ENCODE assay signal across 30 cellular contexts in the genomic region with DNA sequence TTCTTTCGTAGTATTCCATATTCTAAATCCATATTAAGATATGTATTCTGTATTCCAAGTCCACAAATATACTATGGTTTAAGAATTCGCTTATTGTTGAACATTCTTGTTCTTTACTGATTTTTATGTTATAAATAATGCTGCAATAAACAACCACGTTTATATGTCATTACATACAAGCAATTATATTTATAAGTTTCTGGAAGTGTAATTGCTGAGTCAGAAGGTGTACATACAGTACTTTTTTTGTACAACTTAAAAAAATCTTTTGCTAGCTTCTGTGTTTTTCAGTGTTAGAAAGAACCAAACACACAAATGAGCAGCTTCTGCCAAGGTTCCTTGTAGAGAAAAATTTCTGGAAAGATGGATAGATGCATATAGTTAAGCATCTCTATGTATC. TPM values are rescaled to one million over a fixed set of nuclear protein-coding genes. Genes with fewer than 3 reads are reported as not detected.
A peak's percentile ranks its signal among the peaks of the same experiment; 100 is the strongest.
DNase-seq lines count a peak whose midpoint lies in the region; ATAC-seq, FAIRE-seq and TF ChIP-seq lines count a peak whose summit lies in the region.
"Had no signal": no experiment of that assay in that cellular context is flagged by ENCODE, and none has a peak within 500 bp of the region (broad histone marks: within the 10 kb centered on the region; RNA-seq: fewer than 3 reads in every experiment).

No MANE protein-coding gene starts in this region.

- H3K27me3 ChIP-seq in CD4-positive, alpha-beta memory T cell (ENCODE audit: insufficient read depth, low read length): no peaks in the 10 kb centered on the region
- no peaks in the 10 kb centered on the region for H3K27me3 ChIP-seq in K562 (ENCODE audit: control insufficient read depth in 2 of 2, insufficient read depth in 2 of 2, low read length in 2 of 2)
- H3K27me3 ChIP-seq: esophagus squamous epithelium, Peyer's patch, sigmoid colon, suprapubic skin, upper lobe of right lung had no signal

- peaks cover 94% of the 10 kb centered on the region for H3K4me1 Mint-ChIP-seq in activated T-cell treated with anti-CD3 and anti-CD28 coated beads, Interleukin-2, amount 50 U/mL, for 24 hours (ENCODE audit: low read depth)
- peaks cover 72 to 97% (median 83%) of the 10 kb centered on the region in 4 donors for H3K4me1 Mint-ChIP-seq in CD4-positive, alpha-beta memory T cell
- H3K4me1 Mint-ChIP-seq in effector memory CD8-positive, alpha-beta T cell (ENCODE audit: low read depth in 2 of 2): peaks cover 64 to 87% of the 10 kb centered on the region in 2 donors

- intact Hi-C loops in CD4-positive, alpha-beta memory T cell (cut with micrococcal nuclease): loop anchor here (5.0 to 10.0 kb wide), 2 partner anchors 122 to 285 kb away; no protein-coding TSS in a partner anchor
- intact Hi-C loops in K562 (cut with micrococcal nuclease): loop anchor here (5.0 kb wide), 1 partner anchor 35 kb away; no protein-coding TSS in a partner anchor

- peaks cover 61% of the 10 kb centered on the region for H3K36me3 Mint-ChIP-seq in activated T-cell treated with anti-CD3 and anti-CD28 coated beads, Interleukin-2, amount 50 U/mL, for 24 hours (ENCODE audit: low read depth)
- peaks cover 31 to 51% of the 10 kb centered on the region in 2 donors for H3K36me3 Mint-ChIP-seq in CD4-positive, alpha-beta memory T cell
- H3K36me3 Mint-ChIP-seq in effector memory CD8-positive, alpha-beta T cell (ENCODE audit: insufficient read depth): peaks cover 24% of the 10 kb centered on the region

- peak overlapping the region; percentile 20 for H3K27ac Mint-ChIP-seq in activated T-cell treated with anti-CD3 and anti-CD28 coated beads, Interleukin-2, amount 50 U/mL, for 24 hours
- peak overlapping the region in 4 of 7 donors; percentile 42 to 99 (median 51) for H3K27ac Mint-ChIP-seq in CD4-positive, alpha-beta memory T cell
- no peak overlapping the region for H3K27ac Mint-ChIP-seq in effector memory CD8-positive, alpha-beta T cell
- H3K27ac Mint-ChIP-seq: activated T-helper 1 cell treated with anti-CD3 and anti-CD28 coated beads, Interleukin-12 subunit alpha, Interleukin-12 subunit beta, Interleukin-2, Interleukin-4 antibody, amounts not matched to agents 30 ng/mL and 10 ng/mL and 1 ng/mL, durations not matched to agents 14 hours and 24 hours and 36 hours had no signal

- no peaks in the 10 kb centered on the region for H3K9me3 Mint-ChIP-seq in activated T-cell treated with anti-CD3 and anti-CD28 coated beads, Interleukin-2, amount 50 U/mL, for 24 hours
- peaks cover 0 to 4% (median 0%) of the 10 kb centered on the region in 8 donors for H3K9me3 Mint-ChIP-seq in CD4-positive, alpha-beta memory T cell
- no peaks in the 10 kb centered on the region for H3K9me3 Mint-ChIP-seq in effector memory CD8-positive, alpha-beta T cell
- H3K9me3 Mint-ChIP-seq: activated T-helper 1 cell treated with anti-CD3 and anti-CD28 coated beads, Interleukin-12 subunit alpha, Interleukin-12 subunit beta, Interleukin-2, Interleukin-4 antibody, amounts not matched to agents 30 ng/mL and 10 ng/mL and 1 ng/mL, durations not matched to agents 14 hours and 24 hours and 36 hours; stimulated activated memory B cell treated with anti-CD40 and anti-IgM and Interleukin-4, amounts not matched to agents 10 μg/mL and 1 μg/mL and 100 μg/mL, for 72 hours had no signal

- H3K4me3 Mint-ChIP-seq in activated T-cell treated with anti-CD3 and anti-CD28 coated beads, Interleukin-2, amount 50 U/mL, for 24 hours: no peak overlapping the region
- peak overlapping the region in 2 of 8 donors; percentile 36 to 63 for H3K4me3 Mint-ChIP-seq in CD4-positive, alpha-beta memory T cell
- no peak overlapping the region for H3K4me3 Mint-ChIP-seq in effector memory CD8-positive, alpha-beta T cell
- H3K4me3 Mint-ChIP-seq: activated T-helper 1 cell treated with anti-CD3 and anti-CD28 coated beads, Interleukin-12 subunit alpha, Interleukin-12 subunit beta, Interleukin-2, Interleukin-4 antibody, amounts not matched to agents 30 ng/mL and 10 ng/mL and 1 ng/mL, durations not matched to agents 14 hours and 24 hours and 36 hours; stimulated activated memory B cell treated with anti-CD40 and anti-IgM and Interleukin-4, amounts not matched to agents 10 μg/mL and 1 μg/mL and 100 μg/mL, for 72 hours had no signal

- no peak overlapping the region for H3K4me2 ChIP-seq in K562 (ENCODE audit: insufficient read depth, low read length)

- H3K27ac ChIP-seq in CD4-positive, alpha-beta memory T cell (ENCODE audit: low read depth, low read length): peak overlapping the region; percentile 23
- no peak overlapping the region; the same call in 2 of the 3 replicates for H3K27ac ChIP-seq in K562 (ENCODE audit: extremely low read depth, low read depth, low read length)
- H3K27ac ChIP-seq: esophagus squamous epithelium, prostate gland, sigmoid colon, suprapubic skin, upper lobe of right lung had no signal

- FAIRE-seq in K562 (lab: Jason Lieb, UNC): no peak
- FAIRE-seq: endometrium, frontal cortex had no signal

- H3K36me3 ChIP-seq in CD4-positive, alpha-beta memory T cell (ENCODE audit: insufficient read depth, low read length): no peaks in the 10 kb centered on the region
- H3K36me3 ChIP-seq in K562 (ENCODE audit: control insufficient read depth, insufficient read depth, low read length): peaks cover 4% of the 10 kb centered on the region; the same call in 2 of the 3 replicates
- H3K36me3 ChIP-seq: esophagus squamous epithelium, Peyer's patch, prostate gland, sigmoid colon, suprapubic skin, upper lobe of right lung had no signal

- H3K9ac ChIP-seq in K562 (ENCODE audit: insufficient read depth in 1 of 2, low read depth in 2 of 2, low read length in 2 of 2): no peak overlapping the region

- TF ChIP-seq POLR2A in NB4 (IDR thresholded peaks at IDR 0.05; ENCODE audit: extremely low read depth, insufficient read length): no peak
- no peak for TF ChIP-seq POLR2A in K562 (conservative IDR thresholded peaks at IDR 0.05)

- H3K4me3 ChIP-seq in CD4-positive, alpha-beta memory T cell (ENCODE audit: low read length in 2 of 2): no peak overlapping the region
- H3K4me3 ChIP-seq in NB4 (ENCODE audit: low read depth, low read length): peak overlapping the region; percentile 37
- no peak overlapping the region for H3K4me3 ChIP-seq in K562
- H3K4me3 ChIP-seq: esophagus squamous epithelium, Peyer's patch, prostate gland, sigmoid colon, suprapubic skin, upper lobe of right lung had no signal

- TF ChIP-seq CTCF in NB4 (IDR thresholded peaks at IDR 0.05; ENCODE audit: low read depth, low read length): no peak
- no peak for TF ChIP-seq CTCF in K562 (IDR thresholded peaks at IDR 0.05 in 2 of 3, conservative IDR thresholded peaks at IDR 0.05 in 1 of 3; ENCODE audit: insufficient read depth in 2 of 3, low read depth in 1 of 3, low read length in 3 of 3)

- BruUV-seq in K562 (replicated peaks; lab: Mats Ljungman, UMichigan): no TSS peak

- DNase-seq in activated T-cell treated with anti-CD3 and anti-CD28 coated beads, Interleukin-2, amount 50 U/mL, for 24 hours: no peak
- no peak for DNase-seq in activated T-cell treated with anti-CD3 and anti-CD28 coated beads, Interleukin-2, amount 50 U/mL, for 48 hours
- DNase-seq in CD4-positive, alpha-beta memory T cell: no peak
- DNase-seq in NB4 (ENCODE audit: low read depth) (no peak), K562 (ENCODE audit: extremely low read depth in 1 of 4, low spot score in 3 of 4) (no peak)
- DNase-seq in effector memory CD8-positive, alpha-beta T cell: no peak
- DNase-seq: Calu3; central memory CD4-positive, alpha-beta T cell; dermis blood vessel endothelial cell; DMS79 treated with DMSO at 0.1 percent for 48 hours; esophagus squamous epithelium; hypothalamus; NCI-H1048; NCI-H1694 treated with DMSO at 0.1 percent for 48 hours; NCI-H2171 treated with DMSO at 0.1 percent for 48 hours; NCI-H524; nucleus accumbens; Peyer's patch; SHP77 treated with DMSO at 0.1 percent for 48 hours; sigmoid colon; stimulated activated CD4-positive, alpha-beta T cell treated with anti-CD3 and anti-CD28 coated beads, Interleukin-4, amount 100 ng/mL, for 4 hours; upper lobe of right lung had no signal

- WGBS in K562 (ENCODE audit: insufficient coverage, low coverage, missing lambda C conversion rate): 52% methylated on average over 3 of the region's 3 CpGs

- CTCF ChIA-PET in CD4-positive, alpha-beta memory T cell (lab: Charles Lee; ENCODE audit: partially characterized antibody): interaction anchor here (1.1 to 2.0 kb wide), 6 partner anchors 9 to 35 kb away, joined by 3 to 5 read pairs (median 4); no protein-coding TSS in a partner anchor
- CTCF ChIA-PET in K562 (lab: Yijun Ruan, JAX; ENCODE audit: low intra/inter-chr PET ratio): no interaction called here

- no peak for TF ChIP-seq EP300 in K562 (IDR thresholded peaks at IDR 0.05; ENCODE audit: low read length)

- peaks cover 87% of the 10 kb centered on the region for H3K79me2 ChIP-seq in K562 (ENCODE audit: control insufficient read depth, insufficient read depth, low read length)

- H4K20me1 ChIP-seq in K562 (replicated peaks; ENCODE audit: control insufficient read depth, insufficient read depth, low read length): no peaks in the 10 kb centered on the region

- no peak for ATAC-seq in K562
- ATAC-seq in effector memory CD8-positive, alpha-beta T cell (replicated peaks): no peak
- ATAC-seq in HG02571 (IDR thresholded peaks at IDR 0.05; ENCODE audit: unreplicated experiment): no peak
- no peak for ATAC-seq in GM21786 (IDR thresholded peaks at IDR 0.05; ENCODE audit: unreplicated experiment)
- ATAC-seq: stimulated activated memory B cell treated with anti-CD40 and anti-IgM and Interleukin-4, amounts not matched to agents 10 μg/mL and 1 μg/mL and 100 μg/mL, for 72 hours; upper lobe of right lung had no signal

- no peak for TF ChIP-seq RAD21 in K562 (CRISPR knock-in tag; conservative IDR thresholded peaks at IDR 0.05 in 1 of 2, IDR thresholded peaks at IDR 0.05 in 1 of 2)

- H3K9me3 ChIP-seq in CD4-positive, alpha-beta memory T cell (ENCODE audit: control insufficient read depth in 1 of 2, low read length in 2 of 2): no peaks in the 10 kb centered on the region
- H3K9me3 ChIP-seq in K562 (replicated peaks; ENCODE audit: control insufficient read depth, insufficient read depth, low read depth, low read length): no peaks in the 10 kb centered on the region
- H3K9me3 ChIP-seq: esophagus squamous epithelium, Peyer's patch, prostate gland, sigmoid colon, suprapubic skin, upper lobe of right lung had no signal

- H2AFZ ChIP-seq in K562 (ENCODE audit: low read depth, low read length): no peak overlapping the region

- no peaks in the 10 kb centered on the region for H3K9me1 ChIP-seq in K562 (ENCODE audit: control insufficient read depth, insufficient read depth, low read length)

- H3K27me3 Mint-ChIP-seq in activated T-cell treated with anti-CD3 and anti-CD28 coated beads, Interleukin-2, amount 50 U/mL, for 24 hours: no peaks in the 10 kb centered on the region
- no peaks in the 10 kb centered on the region for H3K27me3 Mint-ChIP-seq in CD4-positive, alpha-beta memory T cell
- H3K27me3 Mint-ChIP-seq in effector memory CD8-positive, alpha-beta T cell: no peaks in the 10 kb centered on the region
- H3K27me3 Mint-ChIP-seq: stimulated activated memory B cell treated with anti-CD40 and anti-IgM and Interleukin-4, amounts not matched to agents 10 μg/mL and 1 μg/mL and 100 μg/mL, for 72 hours had no signal

- POLR2A ChIA-PET in CD4-positive, alpha-beta memory T cell (lab: Charles Lee; ENCODE audit: partially characterized antibody): interaction anchor here (1.6 to 23.0 kb wide), 5 partner anchors 18 to 35 kb away, joined by 6 to 564 read pairs (median 66); no protein-coding TSS in a partner anchor
- POLR2A ChIA-PET in K562 (lab: Yijun Ruan, JAX): no interaction called here

- H3K4me1 ChIP-seq in CD4-positive, alpha-beta memory T cell (ENCODE audit: insufficient read depth, low read length): peaks cover 100% of the 10 kb centered on the region
- peaks cover 15 to 58% of the 10 kb centered on the region in 2 experiments for H3K4me1 ChIP-seq in K562 (replicated peaks in 1 of 2; ENCODE audit: control insufficient read depth in 2 of 2, insufficient read depth in 2 of 2, low read length in 2 of 2)

- in situ Hi-C loops in K562 (cut with MboI): no loop called here

RNA-seq across cellular contexts. Expression of a gene that starts 48.6 kb away (rescaled TPM):
- total RNA-seq in CD4-positive, alpha-beta memory T cell: 100 to 1,000 TPM; 167 to 176 TPM
- 100 to 1,000 TPM; 277 to 423 TPM for polyA plus RNA-seq in CD4-positive, alpha-beta memory T cell
- 10.6 and 20.5 TPM in 2 replicates for total RNA-seq in K562 (2011; cell fraction: chromatin; rRNA removed; ENCODE audit: low replicate concordance)
- total RNA-seq in K562 (2011; cell fraction: nucleolus; rRNA removed): 7.8 and 9.0 TPM in 2 replicates
- total RNA-seq in K562 (2011; cell fraction: nucleoplasm; rRNA removed): 12.6 and 24.7 TPM in 2 replicates
- 42.0 and 46.0 TPM in 2 replicates for total RNA-seq in K562 (2014; rRNA removed)
- total RNA-seq in K562 (2014; rRNA removed; fragmentation: Illumina TruSeq; extraction: Trizol): 38.5 and 47.4 TPM in 2 replicates
- 44.8 and 47.0 TPM in 2 replicates for total RNA-seq in K562 (2015; rRNA removed; fragmentation: Illumina TruSeq; extraction: Trizol)
- 33.6 and 36.7 TPM in 2 replicates for total RNA-seq in K562 (2021)
- 44.6 and 52.2 TPM in 2 replicates for polyA plus RNA-seq in K562 (2011; rRNA removed)
- polyA plus RNA-seq in K562 (2011; cell fraction: cytosol; rRNA removed): 35.0 and 41.8 TPM in 2 replicates
- 20.2 and 24.7 TPM in 2 replicates for polyA plus RNA-seq in K562 (2011; cell fraction: nucleus; rRNA removed)
- polyA plus RNA-seq in K562 (2012): 37.7 and 53.3 TPM in 2 replicates
- 49.3 and 57.3 TPM in 2 replicates for polyA plus RNA-seq in K562 (2014; fragmentation: Illumina TruSeq; extraction: Trizol)
- polyA plus RNA-seq in K562 (2014; fragmentation: Nextera tagmentation; extraction: Ambion mirVana): 10 to 100 TPM; 29.9 to 34.3 TPM
- polyA plus RNA-seq in K562 (2014; rRNA removed): 35.8 and 47.6 TPM in 2 replicates
- polyA minus RNA-seq in K562 (2011; rRNA and poly(A)+ RNA removed): 45.1 and 60.6 TPM in 2 replicates
- polyA minus RNA-seq in K562 (2011; cell fraction: cytosol; rRNA and poly(A)+ RNA removed): 38.1 and 47.6 TPM in 2 replicates
- 9.3 and 20.3 TPM in 2 replicates for polyA minus RNA-seq in K562 (2011; cell fraction: nucleus; rRNA and poly(A)+ RNA removed)

Comparison
In these comparisons a context has a peak if more than half of its experiments do, and no peak if none do; other contexts are left out.
1. H3K27ac Mint-ChIP-seq: peak in activated T-cell treated with anti-CD3 and anti-CD28 coated beads, Interleukin-2, amount 50 U/mL, for 24 hours (single experiment) and CD4-positive, alpha-beta memory T cell (4 of 7); none in effector memory CD8-positive, alpha-beta T cell (0 of 2).